ENCODE assay signal across 24 cellular contexts in genomic region chr18:35501369-35501768, GRCh38.
"Had no signal": no experiment of that assay in that cellular context is flagged by ENCODE, and none has a peak within 500 bp of the region (broad histone marks: within the 10 kb centered on the region; RNA-seq: fewer than 3 reads in every experiment).

No MANE protein-coding gene starts in this region.

- DNase-seq: activated CD4-positive, alpha-beta T cell treated with anti-CD3 and anti-CD28 coated beads for 48 hours; activated CD4-positive, CD25-positive, alpha-beta regulatory T cell; activated CD8-positive, alpha-beta memory T cell treated with anti-CD3 and anti-CD28 coated beads, Interleukin-2, amount 50 U/mL, for 4 hours; activated CD8-positive, alpha-beta T cell treated with anti-CD3 and anti-CD28 coated beads, Interleukin-2, amount 10 ng/mL, durations not matched to agents 7 days and 5 days; activated naive CD4-positive, alpha-beta T cell treated with anti-CD3 and anti-CD28 coated beads for 36 hours; activated naive CD8-positive, alpha-beta T cell treated with anti-CD3 and anti-CD28 coated beads, Interleukin-2, amount 50 U/mL, for 24 hours; activated T-cell treated with anti-CD3 and anti-CD28 coated beads, Interleukin-2, amount 50 U/mL, for 4 hours; anterior cingulate cortex; caudate nucleus; hippocampal formation; midbrain; sigmoid colon; spleen; stimulated activated CD4-positive, alpha-beta T cell treated with anti-CD3 and anti-CD28 coated beads, Interleukin-1b, Interleukin-23, amount 100 ng/mL, for 48 hours; stimulated activated naive CD8-positive, alpha-beta T cell treated with anti-CD3 and anti-CD28 coated beads, Interleukin-15, Interleukin-2, amounts not matched to agents 100 U/mL and 50 U/mL, for 24 hours; substantia nigra; T-helper 1 cell; T-helper 9 cell; transverse colon had no signal

- H3K9me3 Mint-ChIP-seq: activated naive CD4-positive, alpha-beta T cell treated with anti-CD3 and anti-CD28 coated beads for 36 hours; activated naive CD8-positive, alpha-beta T cell treated with anti-CD3 and anti-CD28 coated beads, Interleukin-2, amount 50 U/mL, for 24 hours; activated T-cell treated with anti-CD3 and anti-CD28 coated beads, Interleukin-2, amount 50 U/mL, for 4 hours had no signal

- H3K27ac ChIP-seq: neural progenitor cell, parathyroid adenoma, sigmoid colon, transverse colon, vagina had no signal

- H2AFZ ChIP-seq: neural progenitor cell, parathyroid adenoma had no signal

- H3K36me3 ChIP-seq: neural progenitor cell, sigmoid colon, spleen, transverse colon, vagina had no signal

- H3K27me3 ChIP-seq: neural progenitor cell, sigmoid colon, spleen, transverse colon, vagina had no signal

- H3K9ac ChIP-seq: neural progenitor cell, parathyroid adenoma had no signal

- H3K36me3 Mint-ChIP-seq: brain, neural progenitor cell had no signal

- H3K9me3 ChIP-seq: sigmoid colon, spleen, transverse colon, vagina had no signal

- H3K27ac Mint-ChIP-seq: activated CD8-positive, alpha-beta T cell treated with anti-CD3 and anti-CD28 coated beads, Interleukin-2, amount 10 ng/mL, durations not matched to agents 7 days and 5 days; activated naive CD4-positive, alpha-beta T cell treated with anti-CD3 and anti-CD28 coated beads for 36 hours; activated naive CD8-positive, alpha-beta T cell treated with anti-CD3 and anti-CD28 coated beads, Interleukin-2, amount 50 U/mL, for 24 hours; brain; neural progenitor cell had no signal

- H3K4me3 Mint-ChIP-seq: activated CD8-positive, alpha-beta T cell treated with anti-CD3 and anti-CD28 coated beads, Interleukin-2, amount 10 ng/mL, durations not matched to agents 7 days and 5 days; activated naive CD4-positive, alpha-beta T cell treated with anti-CD3 and anti-CD28 coated beads for 36 hours; activated naive CD8-positive, alpha-beta T cell treated with anti-CD3 and anti-CD28 coated beads, Interleukin-2, amount 50 U/mL, for 24 hours; activated T-cell treated with anti-CD3 and anti-CD28 coated beads, Interleukin-2, amount 50 U/mL, for 4 hours; neural progenitor cell had no signal

- H3K4me3 ChIP-seq: lung, neural progenitor cell, sigmoid colon, spleen, transverse colon, vagina had no signal

- H3K4me2 ChIP-seq: neural progenitor cell had no signal
